In genomic region chr9:40935336-40935735, GRCh38 we compare ENCODE assay signal across 31 cellular contexts.
DNase-seq lines count a peak whose midpoint lies in the region; TF ChIP-seq lines count a peak whose summit lies in the region.
"Had no signal": no experiment of that assay in that cellular context is flagged by ENCODE, and none has a peak within 500 bp of the region (broad histone marks: within the 10 kb centered on the region; RNA-seq: fewer than 3 reads in every experiment).

No MANE protein-coding gene starts in this region.

- H3K27ac ChIP-seq in esophagus muscularis mucosa (replicated peaks in 1 of 4): no peak overlapping the region
- H3K27ac ChIP-seq: 22Rv1; A549; BLaER1; BLaER1 treated with 17β-estradiol and CSF1 and Interleukin-3, amounts not matched to agents 10 nM and 100 nM; C4-2B had no signal

- no peak overlapping the region for H3K27ac Mint-ChIP-seq in osteocyte (ENCODE audit: unreplicated experiment)
- H3K27ac Mint-ChIP-seq: B cell; CD14-positive monocyte; CD4-positive, alpha-beta memory T cell; CD4-positive, alpha-beta T cell; CD4-positive, CD25-positive, alpha-beta regulatory T cell; CD8-positive, alpha-beta memory T cell; CD8-positive, alpha-beta T cell had no signal

- TF ChIP-seq EP300 in esophagus muscularis mucosa (IDR thresholded peaks at IDR 0.05): no peak

- no peaks in the 10 kb centered on the region for H3K4me1 Mint-ChIP-seq in osteocyte (ENCODE audit: unreplicated experiment)
- H3K4me1 Mint-ChIP-seq: B cell; CD14-positive monocyte; CD8-positive, alpha-beta memory T cell had no signal

- no peaks in the 10 kb centered on the region for H3K4me1 ChIP-seq in esophagus muscularis mucosa
- H3K4me1 ChIP-seq: A549; BE2C; BLaER1; BLaER1 treated with 17β-estradiol and CSF1 and Interleukin-3, amounts not matched to agents 10 nM and 100 nM; Caco-2 had no signal

- peaks cover 0 to 42% (median 30%) of the 10 kb centered on the region in 4 donors for H3K9me3 ChIP-seq in esophagus muscularis mucosa
- H3K9me3 ChIP-seq: BE2C, Caco-2 had no signal

- no peak overlapping the region for H3K4me3 Mint-ChIP-seq in osteocyte (ENCODE audit: unreplicated experiment)
- H3K4me3 Mint-ChIP-seq: B cell; CD14-positive monocyte; CD4-positive, alpha-beta memory T cell; CD4-positive, alpha-beta T cell; CD4-positive, CD25-positive, alpha-beta regulatory T cell; CD8-positive, alpha-beta memory T cell; CD8-positive, alpha-beta T cell had no signal

- peaks cover 8% of the 10 kb centered on the region for H3K9me3 Mint-ChIP-seq in osteocyte (ENCODE audit: unreplicated experiment)

- intact Hi-C loops in esophagus muscularis mucosa (cut with DNase I): no loop called here

- WGBS in esophagus muscularis mucosa: 80% methylated on average over 7 of the region's 7 CpGs

- H3K4me3 ChIP-seq in esophagus muscularis mucosa: no peak overlapping the region
- H3K4me3 ChIP-seq: A549; BLaER1; BLaER1 treated with 17β-estradiol and CSF1 and Interleukin-3, amounts not matched to agents 10 nM and 100 nM had no signal

- TF ChIP-seq CTCF in esophagus muscularis mucosa (IDR thresholded peaks at IDR 0.05): no peak
- TF ChIP-seq CTCF in osteocyte (IDR thresholded peaks at IDR 0.05): no peak

- H3K36me3 ChIP-seq in esophagus muscularis mucosa: peaks cover 0 to 4% (median 1%) of the 10 kb centered on the region in 4 donors
- H3K36me3 ChIP-seq: BE2C; BLaER1; BLaER1 treated with 17β-estradiol and CSF1 and Interleukin-3, amounts not matched to agents 10 nM and 100 nM had no signal

- peak; percentile 91 for DNase-seq in esophagus muscularis mucosa (ENCODE audit: extremely low spot score)
- peak; percentile 77 for DNase-seq in osteocyte (ENCODE audit: extremely low spot score, unreplicated experiment)
- DNase-seq in putamen (ENCODE audit: low spot score): no peak
- DNase-seq in pons (ENCODE audit: low spot score): no peak
- DNase-seq: 8988T; ACHN; AML-193; BE2C; C1 segment of cervical spinal cord; Caco-2; Calu3; CD4-positive, alpha-beta memory T cell; CD4-positive, alpha-beta T cell; CD4-positive, CD25-positive, alpha-beta regulatory T cell; CD8-positive, alpha-beta memory T cell; CD8-positive, alpha-beta T cell; COR-L47; DMS 273 treated with DMSO at 0.1 percent for 48 hours; DMS153; DMS53; DMS79; DMS79 treated with DMSO at 0.1 percent for 48 hours; DND-41; EL had no signal

- no peaks in the 10 kb centered on the region for H3K27me3 ChIP-seq in esophagus muscularis mucosa
- H3K27me3 ChIP-seq: BE2C; BLaER1; BLaER1 treated with 17β-estradiol and CSF1 and Interleukin-3, amounts not matched to agents 10 nM and 100 nM had no signal

- no peaks in the 10 kb centered on the region for H3K27me3 Mint-ChIP-seq in osteocyte (ENCODE audit: unreplicated experiment)
- H3K27me3 Mint-ChIP-seq: B cell; CD4-positive, alpha-beta memory T cell; CD4-positive, alpha-beta T cell; CD4-positive, CD25-positive, alpha-beta regulatory T cell; CD8-positive, alpha-beta memory T cell had no signal

- TF ChIP-seq POLR2A in esophagus muscularis mucosa (IDR thresholded peaks at IDR 0.05; ENCODE audit: low read depth): no peak

- no peaks in the 10 kb centered on the region for H3K36me3 Mint-ChIP-seq in osteocyte (ENCODE audit: unreplicated experiment)
- H3K36me3 Mint-ChIP-seq: CD14-positive monocyte had no signal

Comparison
In these comparisons a context has a peak if more than half of its experiments do, and no peak if none do; other contexts are left out.
1. DNase-seq: peak in esophagus muscularis mucosa (single experiment) and osteocyte (single experiment); none in putamen (single experiment) and pons (single experiment).